In the genomic region with DNA sequence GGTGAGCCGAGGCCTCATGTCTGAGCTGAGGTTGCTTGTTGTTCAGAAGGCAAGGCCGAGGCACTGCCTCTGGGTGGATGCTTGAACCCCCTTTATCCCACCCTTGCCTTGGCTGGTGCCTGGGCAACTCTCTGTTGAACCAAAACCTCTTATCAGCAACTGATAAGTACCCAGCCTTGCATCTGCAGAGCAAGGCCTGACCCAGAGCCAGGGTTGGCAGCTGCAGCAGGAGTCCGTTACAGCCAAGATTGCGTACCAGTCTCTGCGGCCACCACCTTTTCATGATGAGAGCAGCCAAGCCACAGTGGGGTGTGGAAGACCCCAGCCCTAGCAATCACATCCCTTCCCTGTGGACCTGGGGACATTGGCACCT, we compare ENCODE assay signal across 13 cellular contexts.
DNase-seq lines count a peak whose midpoint lies in the region; ATAC-seq, FAIRE-seq and TF ChIP-seq lines count a peak whose summit lies in the region.
"Had no signal": no experiment of that assay in that cellular context is flagged by ENCODE, and none has a peak within 500 bp of the region (broad histone marks: within the 10 kb centered on the region; RNA-seq: fewer than 3 reads in every experiment).

No MANE protein-coding gene starts in this region.

- H3K27me3 ChIP-seq in BLaER1: no peaks in the 10 kb centered on the region
- H3K27me3 ChIP-seq in KMS-11 (ENCODE audit: insufficient read depth, low read depth): no peaks in the 10 kb centered on the region
- no peaks in the 10 kb centered on the region for H3K27me3 ChIP-seq in naive thymus-derived CD4-positive, alpha-beta T cell (ENCODE audit: control insufficient read depth in 2 of 2, insufficient read depth in 2 of 2, low read length in 2 of 2)

- H3K4me1 ChIP-seq in BLaER1 (peaks cover 90% of the 10 kb centered on the region), KMS-11 (ENCODE audit: low read depth, poor library complexity, severe bottlenecking) (peaks cover 22% of the 10 kb centered on the region)
- peaks cover 53 to 55% of the 10 kb centered on the region in 2 donors for H3K4me1 ChIP-seq in naive thymus-derived CD4-positive, alpha-beta T cell (ENCODE audit: control insufficient read depth in 2 of 2, insufficient read depth in 2 of 2, low read length in 2 of 2)

- H3K27ac ChIP-seq in BLaER1 (peak overlapping the region; percentile 95), KMS-11 (no peak overlapping the region), caudate nucleus (ENCODE audit: low read depth, low read length) (peak overlapping the region; percentile 82)
- peak overlapping the region; percentile 86 for H3K27ac ChIP-seq in naive thymus-derived CD4-positive, alpha-beta T cell (ENCODE audit: low read depth, low read length)

- H2AFZ ChIP-seq in KMS-11 (ENCODE audit: low read depth): peak overlapping the region; percentile 93; the same call in 1 of the 2 replicates

- DNase-seq in caudate nucleus (lab: John Stamatoyannopoulos, UW) (peak in 4 of 61 donors; percentile 24 to 41 (median 34)), HuH-7 (ENCODE audit: low spot score) (no peak), GM19239 (ENCODE audit: insufficient read length, low spot score) (no peak)
- DNase-seq in naive thymus-derived CD4-positive, alpha-beta T cell: no peak
- DNase-seq: GDM1; SIG-M5; stimulated activated CD4-positive, alpha-beta T cell treated with anti-CD3 and anti-CD28 coated beads, Interleukin-1b, Interleukin-23, amount 100 ng/mL, for 48 hours had no signal

- H3K4me1 Mint-ChIP-seq in naive thymus-derived CD4-positive, alpha-beta T cell: peaks cover 47 to 83% (median 66%) of the 10 kb centered on the region in 7 donors

- TF ChIP-seq CTCF in KMS-11 (conservative IDR thresholded peaks at IDR 0.05; ENCODE audit: low read depth, low read length): no peak

- H3K9me3 Mint-ChIP-seq in naive thymus-derived CD4-positive, alpha-beta T cell: peaks cover 0 to 3% (median 0%) of the 10 kb centered on the region in 11 donors
- H3K9me3 Mint-ChIP-seq: brain had no signal

- no peaks in the 10 kb centered on the region for H3K27me3 Mint-ChIP-seq in naive thymus-derived CD4-positive, alpha-beta T cell

- intact Hi-C loops in naive thymus-derived CD4-positive, alpha-beta T cell (cut with micrococcal nuclease): loop anchor here (1.0 to 5.0 kb wide), 6 partner anchors 122 to 843 kb away; partner anchors contain the start of genes EVI2A (in 1 of the 2), UTP6 (in 1 of the 2) and ZNF207 (in 1 of the 2)

- FAIRE-seq in GM19239 (lab: Jason Lieb, UNC): no peak
- FAIRE-seq: islet of Langerhans had no signal

- H3K9ac ChIP-seq in BLaER1 (peak overlapping the region; percentile 80), KMS-11 (no peak overlapping the region)

- H4K20me1 ChIP-seq in BLaER1 (peaks cover 10% of the 10 kb centered on the region), KMS-11 (ENCODE audit: insufficient read depth) (no peaks in the 10 kb centered on the region)

- CTCF ChIA-PET in naive thymus-derived CD4-positive, alpha-beta T cell (lab: Charles Lee): interaction anchor here (0.6 to 4.3 kb wide), 12 partner anchors 10 to 1578 kb away, joined by 3 to 32 read pairs (median 6); no protein-coding TSS in a partner anchor

- H3K27ac Mint-ChIP-seq in naive thymus-derived CD4-positive, alpha-beta T cell: peak overlapping the region; percentile 94 to 100 (median 97)

- H3K4me2 ChIP-seq in BLaER1 (peak overlapping the region; percentile 99), KMS-11 (peak overlapping the region; percentile 65; the same call in 1 of the 2 replicates)

- H3K36me3 ChIP-seq in BLaER1 (no peaks in the 10 kb centered on the region), KMS-11 (ENCODE audit: insufficient read depth) (no peaks in the 10 kb centered on the region)
- no peaks in the 10 kb centered on the region for H3K36me3 ChIP-seq in naive thymus-derived CD4-positive, alpha-beta T cell (ENCODE audit: control insufficient read depth in 2 of 3, insufficient read depth in 3 of 3, low read length in 3 of 3)

- POLR2A ChIA-PET in naive thymus-derived CD4-positive, alpha-beta T cell (lab: Charles Lee): interaction anchor here (0.6 to 6.7 kb wide), 11 partner anchors 11 to 198 kb away, joined by 3 to 176 read pairs (median 5); partner anchors contain the start of gene EVI2B

- H3K79me2 ChIP-seq in KMS-11 (ENCODE audit: insufficient read depth, low read depth): no peaks in the 10 kb centered on the region

- peak overlapping the region; percentile 59 for H3K4me3 ChIP-seq in BLaER1
- H3K4me3 ChIP-seq in KMS-11 (IDR thresholded peaks at IDR 0.05; ENCODE audit: insufficient read depth, low read depth, low read length): no peak overlapping the region
- peak overlapping the region; percentile 62 for H3K4me3 ChIP-seq in naive thymus-derived CD4-positive, alpha-beta T cell (ENCODE audit: low read length)

- peak overlapping the region; percentile 79 to 95 (median 90) for H3K4me3 Mint-ChIP-seq in naive thymus-derived CD4-positive, alpha-beta T cell
- H3K4me3 Mint-ChIP-seq: brain had no signal

- no peaks in the 10 kb centered on the region for H3K9me3 ChIP-seq in BLaER1
- H3K9me3 ChIP-seq in naive thymus-derived CD4-positive, alpha-beta T cell (ENCODE audit: control insufficient read depth in 2 of 3, low read length in 3 of 3): no peaks in the 10 kb centered on the region

- no peak for ATAC-seq in naive thymus-derived CD4-positive, alpha-beta T cell
- ATAC-seq in HG02798 (IDR thresholded peaks at IDR 0.05; ENCODE audit: poor library complexity, unreplicated experiment) (no peak), GM18873 (IDR thresholded peaks at IDR 0.05; ENCODE audit: low FRiP score, unreplicated experiment) (no peak)

- peaks cover 0 to 8% (median 0%) of the 10 kb centered on the region in 5 donors for H3K36me3 Mint-ChIP-seq in naive thymus-derived CD4-positive, alpha-beta T cell
- H3K36me3 Mint-ChIP-seq: brain had no signal
